ENCODE assay signal across 13 cellular contexts in genomic region chr11:85310479-85310878, GRCh38.
"Had no signal": no experiment of that assay in that cellular context is flagged by ENCODE, and none has a peak within 500 bp of the region (broad histone marks: within the 10 kb centered on the region; RNA-seq: fewer than 3 reads in every experiment).

No MANE protein-coding gene starts in this region.

- DNase-seq: activated CD4-positive, alpha-beta T cell treated with anti-CD3 and anti-CD28 coated beads, Interleukin-2, amount 50 U/mL, for 1 hour; activated naive CD4-positive, alpha-beta T cell treated with anti-CD3 and anti-CD28 coated beads, Interleukin-2, amount 10 ng/mL, durations not matched to agents 7 days and 5 days; activated T-cell treated with anti-CD3 and anti-CD28 coated beads for 4 hours; effector CD8-positive, alpha-beta T cell; heart right ventricle; left lung; nephron progenitor cell; stimulated activated CD4-positive, alpha-beta T cell treated with anti-CD3 and anti-CD28 coated beads, Interleukin-12 subunit alpha, Interleukin-12 subunit beta, amount 100 ng/mL, for 4 hours; stimulated activated CD4-positive, alpha-beta T cell treated with anti-CD3 and anti-CD28 coated beads, Interleukin-2, amount 100 ng/mL, for 48 hours; stimulated activated CD8-positive, alpha-beta memory T cell treated with anti-CD3 and anti-CD28 coated beads, Interleukin-4, amount 100 ng/mL, for 48 hours; testis; upper lobe of right lung had no signal

- H3K27me3 ChIP-seq: heart right ventricle, left lung, testis, upper lobe of right lung had no signal

- ATAC-seq: left lung, upper lobe of right lung had no signal

- H3K4me3 ChIP-seq: coronary artery, heart right ventricle, left lung, testis, upper lobe of right lung had no signal

- H3K27ac ChIP-seq: coronary artery, heart right ventricle, left lung, testis, upper lobe of right lung had no signal

- H3K36me3 ChIP-seq: heart right ventricle, left lung, upper lobe of right lung had no signal

- H3K4me1 ChIP-seq: heart right ventricle, left lung, testis, upper lobe of right lung had no signal

- H3K9me3 ChIP-seq: heart right ventricle, left lung, testis, upper lobe of right lung had no signal
